Comparison of ENCODE assay signal across 25 cellular contexts in genomic region chr2:168147858-168148794, GRCh38.
"Had no signal": no experiment of that assay in that cellular context is flagged by ENCODE, and none has a peak within 500 bp of the region (broad histone marks: within the 10 kb centered on the region; RNA-seq: fewer than 3 reads in every experiment).

No MANE protein-coding gene starts in this region.

- ATAC-seq: activated naive CD8-positive, alpha-beta T cell treated with anti-CD3 and anti-CD28 coated beads, Interleukin-2, amount 50 U/mL, for 24 hours; body of pancreas; esophagus mucosa; mucosa of descending colon had no signal

- H3K9me3 ChIP-seq: body of pancreas, heart left ventricle, lower lobe of right lung, mucosa of descending colon, right lobe of liver, upper lobe of left lung had no signal

- H3K4me3 ChIP-seq: body of pancreas, heart left ventricle, lower lobe of right lung, mucosa of descending colon, neural progenitor cell, right lobe of liver, upper lobe of left lung had no signal

- H3K36me3 ChIP-seq: heart left ventricle, lower lobe of right lung, neural progenitor cell, right lobe of liver, upper lobe of left lung had no signal

- H3K27ac Mint-ChIP-seq: activated CD4-positive, alpha-beta memory T cell treated with anti-CD3 and anti-CD28 coated beads for 36 hours; activated naive CD8-positive, alpha-beta T cell treated with anti-CD3 and anti-CD28 coated beads, Interleukin-2, amount 50 U/mL, for 24 hours; neural progenitor cell; T-helper 1 cell treated with Interleukin-12 subunit alpha and Interleukin-12 subunit beta and Interleukin-4 antibody, amounts not matched to agents 30 μg/mL and 1 μg/mL, for 36 hours had no signal

- H3K27me3 ChIP-seq: body of pancreas, heart left ventricle, neural progenitor cell, right lobe of liver, upper lobe of left lung had no signal

- H3K4me3 Mint-ChIP-seq: activated CD4-positive, alpha-beta memory T cell treated with anti-CD3 and anti-CD28 coated beads for 36 hours; activated naive CD8-positive, alpha-beta T cell treated with anti-CD3 and anti-CD28 coated beads, Interleukin-2, amount 50 U/mL, for 24 hours; neural progenitor cell; T-helper 1 cell treated with Interleukin-12 subunit alpha and Interleukin-12 subunit beta and Interleukin-4 antibody, amounts not matched to agents 30 μg/mL and 1 μg/mL, for 36 hours had no signal

- H3K27me3 Mint-ChIP-seq: activated CD4-positive, alpha-beta memory T cell treated with anti-CD3 and anti-CD28 coated beads for 36 hours; activated naive CD8-positive, alpha-beta T cell treated with anti-CD3 and anti-CD28 coated beads, Interleukin-2, amount 50 U/mL, for 24 hours had no signal

- H3K9me3 Mint-ChIP-seq: activated CD4-positive, alpha-beta memory T cell treated with anti-CD3 and anti-CD28 coated beads for 36 hours; activated naive CD8-positive, alpha-beta T cell treated with anti-CD3 and anti-CD28 coated beads, Interleukin-2, amount 50 U/mL, for 24 hours; neural progenitor cell; T-helper 1 cell treated with Interleukin-12 subunit alpha and Interleukin-12 subunit beta and Interleukin-4 antibody, amounts not matched to agents 30 μg/mL and 1 μg/mL, for 36 hours had no signal

- DNase-seq: activated CD4-positive, alpha-beta memory T cell treated with anti-CD3 and anti-CD28 coated beads for 36 hours; activated CD4-positive, alpha-beta T cell treated with anti-CD3 and anti-CD28 coated beads for 4 hours; activated CD4-positive, CD25-positive, alpha-beta regulatory T cell; activated gamma-delta T cell; activated naive CD4-positive, alpha-beta T cell treated with anti-CD3 and anti-CD28 coated beads, Interleukin-2, amount 50 U/mL, for 16 hours; activated naive CD8-positive, alpha-beta T cell treated with anti-CD3 and anti-CD28 coated beads, Interleukin-2, amount 50 U/mL, for 24 hours; activated T-cell treated with anti-CD3 and anti-CD28 coated beads for 4 hours; body of pancreas; dermis blood vessel endothelial cell; effector CD8-positive, alpha-beta T cell; heart left ventricle; islet precursor cell; left cardiac atrium; lower lobe of right lung; mesendoderm; mucosa of descending colon; right lobe of liver; small intestine; stimulated activated CD4-positive, alpha-beta T cell treated with anti-CD3 and anti-CD28 coated beads, Interleukin-15, amount 100 ng/mL, for 24 hours; stimulated activated CD8-positive, alpha-beta memory T cell treated with anti-CD3 and anti-CD28 coated beads, Interleukin-4, amount 100 ng/mL, for 48 hours; stimulated activated naive CD4-positive, alpha-beta T cell; upper lobe of left lung had no signal

- H3K27ac ChIP-seq: body of pancreas, lower lobe of right lung, neural progenitor cell, right lobe of liver had no signal
